Comparison of ENCODE assay signal across 15 cellular contexts in the genomic region with DNA sequence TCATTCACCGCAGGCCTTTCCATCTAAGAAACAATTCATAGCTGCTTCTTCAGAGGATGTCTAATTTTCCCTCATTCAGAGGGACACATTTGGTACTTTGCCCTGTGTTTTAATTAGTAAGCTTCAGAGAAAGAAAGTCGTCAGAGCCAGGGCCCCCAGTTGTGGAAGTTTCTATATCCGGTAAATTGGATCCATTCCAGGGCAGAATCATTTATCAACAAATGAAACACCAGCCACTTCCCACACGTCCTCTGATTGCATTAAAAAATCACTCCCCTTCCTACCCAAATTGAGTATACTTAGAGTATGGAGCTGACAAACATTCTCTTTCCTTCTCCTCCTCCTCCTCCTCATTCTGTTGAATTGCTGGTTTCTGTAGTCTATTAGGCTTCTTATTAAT.
DNase-seq lines count a peak whose midpoint lies in the region; ATAC-seq and TF ChIP-seq lines count a peak whose summit lies in the region.
"Had no signal": no experiment of that assay in that cellular context is flagged by ENCODE, and none has a peak within 500 bp of the region (broad histone marks: within the 10 kb centered on the region; RNA-seq: fewer than 3 reads in every experiment).

No MANE protein-coding gene starts in this region.

- H3K27me3 ChIP-seq in CD4-positive, alpha-beta memory T cell (ENCODE audit: insufficient read depth, low read length): no peaks in the 10 kb centered on the region
- H3K27me3 ChIP-seq: gastrocnemius medialis, Peyer's patch had no signal

- H3K27me3 Mint-ChIP-seq in CD14-positive monocyte (ENCODE audit: low read depth in 3 of 3): peaks cover 0 to 1% (median 0%) of the 10 kb centered on the region in 3 donors
- H3K27me3 Mint-ChIP-seq in CD4-positive, alpha-beta memory T cell: peaks cover 0 to 6% of the 10 kb centered on the region in 2 donors
- peaks cover 17% of the 10 kb centered on the region for H3K27me3 Mint-ChIP-seq in activated T-cell treated with anti-CD3 and anti-CD28 coated beads, Interleukin-2, amount 50 U/mL, for 24 hours

- H3K9me3 Mint-ChIP-seq in CD14-positive monocyte: no peaks in the 10 kb centered on the region
- H3K9me3 Mint-ChIP-seq in CD4-positive, alpha-beta memory T cell: peaks cover 0 to 2% (median 0%) of the 10 kb centered on the region in 8 donors
- H3K9me3 Mint-ChIP-seq in activated T-cell treated with anti-CD3 and anti-CD28 coated beads, Interleukin-2, amount 50 U/mL, for 24 hours: no peaks in the 10 kb centered on the region
- H3K9me3 Mint-ChIP-seq: neural crest cell had no signal

- H3K4me1 Mint-ChIP-seq in CD14-positive monocyte: peaks cover 58% of the 10 kb centered on the region
- peaks cover 12 to 21% (median 14%) of the 10 kb centered on the region in 4 donors for H3K4me1 Mint-ChIP-seq in CD4-positive, alpha-beta memory T cell
- H3K4me1 Mint-ChIP-seq in activated T-cell treated with anti-CD3 and anti-CD28 coated beads, Interleukin-2, amount 50 U/mL, for 24 hours (ENCODE audit: low read depth): peaks cover 14% of the 10 kb centered on the region
- H3K4me1 Mint-ChIP-seq: neural crest cell had no signal

- no peak overlapping the region for H3K4me3 ChIP-seq in CD4-positive, alpha-beta memory T cell (ENCODE audit: low read length in 2 of 2)

- DNase-seq in CD14-positive monocyte (ENCODE audit: low spot score) (no peak), dermis blood vessel endothelial cell (peak; percentile 1), NCI-H748 (lab: John Stamatoyannopoulos, UW; ENCODE audit: unreplicated experiment) (no peak), NK-92 (lab: John Stamatoyannopoulos, UW; ENCODE audit: unreplicated experiment) (no peak)
- no peak for DNase-seq in CD4-positive, alpha-beta memory T cell
- no peak for DNase-seq in activated T-cell treated with anti-CD3 and anti-CD28 coated beads, Interleukin-2, amount 50 U/mL, for 24 hours
- DNase-seq: gastrocnemius medialis; GF-D8; kidney glomerular epithelial cell; NCI-H187 treated with DMSO at 0.1 percent for 48 hours; Peyer's patch; stimulated activated CD4-positive, alpha-beta T cell treated with anti-CD3 and anti-CD28 coated beads, Interleukin-12 subunit alpha, Interleukin-12 subunit beta, amount 100 ng/mL, for 4 hours had no signal

- CTCF ChIA-PET in CD4-positive, alpha-beta memory T cell (lab: Charles Lee; ENCODE audit: partially characterized antibody): interaction anchor here (0.6 to 1.7 kb wide), 3 partner anchors 31 to 67 kb away, joined by 3 to 5 read pairs (median 5); no protein-coding TSS in a partner anchor

- H3K36me3 Mint-ChIP-seq in CD14-positive monocyte: peaks cover 0 to 8% of the 10 kb centered on the region in 2 donors
- no peaks in the 10 kb centered on the region for H3K36me3 Mint-ChIP-seq in CD4-positive, alpha-beta memory T cell
- no peaks in the 10 kb centered on the region for H3K36me3 Mint-ChIP-seq in activated T-cell treated with anti-CD3 and anti-CD28 coated beads, Interleukin-2, amount 50 U/mL, for 24 hours (ENCODE audit: low read depth)

- H3K27ac ChIP-seq in CD4-positive, alpha-beta memory T cell (ENCODE audit: low read depth, low read length): no peak overlapping the region
- H3K27ac ChIP-seq: gastrocnemius medialis, Peyer's patch had no signal

- intact Hi-C loops in CD14-positive monocyte (cut with micrococcal nuclease): loop anchor here in 1 of 2 donors (5.0 to 10.0 kb wide), 2 partner anchors 55 to 62 kb away; no protein-coding TSS in a partner anchor
- intact Hi-C loops in CD4-positive, alpha-beta memory T cell (cut with micrococcal nuclease): no loop called here

- H3K36me3 ChIP-seq in CD4-positive, alpha-beta memory T cell (ENCODE audit: insufficient read depth, low read length): no peaks in the 10 kb centered on the region
- H3K36me3 ChIP-seq: gastrocnemius medialis, Peyer's patch had no signal

- no peak for TF ChIP-seq CTCF in CD14-positive monocyte (IDR thresholded peaks at IDR 0.05)

- peaks cover 15% of the 10 kb centered on the region for H3K4me1 ChIP-seq in CD4-positive, alpha-beta memory T cell (ENCODE audit: insufficient read depth, low read length)
- H3K4me1 ChIP-seq: gastrocnemius medialis, Peyer's patch had no signal

- POLR2A ChIA-PET in CD4-positive, alpha-beta memory T cell (lab: Charles Lee; ENCODE audit: partially characterized antibody): no interaction called here

- H3K4me3 Mint-ChIP-seq in CD14-positive monocyte: peak overlapping the region; percentile 77 to 86
- H3K4me3 Mint-ChIP-seq in CD4-positive, alpha-beta memory T cell: peak overlapping the region in 3 of 8 donors; percentile 20 to 69 (median 39)
- no peak overlapping the region for H3K4me3 Mint-ChIP-seq in activated T-cell treated with anti-CD3 and anti-CD28 coated beads, Interleukin-2, amount 50 U/mL, for 24 hours
- H3K4me3 Mint-ChIP-seq: neural crest cell had no signal

- peak overlapping the region; percentile 59 to 91 (median 87) for H3K27ac Mint-ChIP-seq in CD14-positive monocyte
- H3K27ac Mint-ChIP-seq in CD4-positive, alpha-beta memory T cell: no peak overlapping the region
- no peak overlapping the region for H3K27ac Mint-ChIP-seq in activated T-cell treated with anti-CD3 and anti-CD28 coated beads, Interleukin-2, amount 50 U/mL, for 24 hours

- ATAC-seq in GM19324 (IDR thresholded peaks at IDR 0.05; ENCODE audit: low FRiP score, unreplicated experiment): peak; percentile 3
- peak; percentile 19 for ATAC-seq in HG03432 (IDR thresholded peaks at IDR 0.05; ENCODE audit: unreplicated experiment)
- ATAC-seq: gastrocnemius medialis had no signal

- no peaks in the 10 kb centered on the region for H3K9me3 ChIP-seq in CD4-positive, alpha-beta memory T cell (ENCODE audit: control insufficient read depth in 1 of 2, low read length in 2 of 2)
- H3K9me3 ChIP-seq: gastrocnemius medialis, Peyer's patch had no signal

Comparison
In these comparisons a context has a peak if more than half of its experiments do, and no peak if none do; other contexts are left out.
1. H3K27ac Mint-ChIP-seq: peak in CD14-positive monocyte (7 of 7); none in CD4-positive, alpha-beta memory T cell (0 of 7) and activated T-cell treated with anti-CD3 and anti-CD28 coated beads, Interleukin-2, amount 50 U/mL, for 24 hours (single experiment).